ENCODE assay signal across 8 cellular contexts in the genomic region with DNA sequence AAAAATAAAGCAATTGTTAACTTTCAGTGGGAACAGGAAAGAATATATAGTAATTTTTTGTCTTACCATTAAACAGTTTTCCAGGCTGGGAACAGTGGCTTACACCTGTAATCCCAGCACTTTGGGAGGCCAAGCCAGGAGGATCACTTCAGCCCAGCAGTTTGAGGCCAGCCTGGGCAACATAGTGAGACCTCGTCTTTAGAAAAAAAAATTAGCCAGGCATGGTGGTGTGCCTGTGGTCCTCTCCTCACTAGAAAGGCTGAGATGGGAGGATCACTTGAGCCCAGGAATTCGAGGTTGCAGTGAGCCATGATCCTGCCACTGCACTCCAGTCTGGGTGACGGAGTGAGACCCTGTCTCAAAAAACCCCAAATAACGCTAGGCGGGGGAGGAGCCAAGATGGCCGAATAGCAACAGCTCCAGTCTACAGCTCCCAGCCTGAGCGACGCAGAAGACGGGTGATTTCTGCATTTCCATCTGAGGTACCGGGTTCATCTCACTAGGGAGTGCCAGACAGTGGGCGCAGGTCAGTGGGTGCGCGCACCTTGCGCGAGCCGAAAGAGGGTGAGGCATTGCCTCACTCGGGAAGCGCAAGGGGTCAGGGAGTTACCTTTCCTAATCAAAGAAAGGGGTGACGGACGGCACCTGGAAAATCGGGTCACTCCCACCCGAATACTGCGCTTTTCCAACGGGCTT. TPM values are rescaled to one million over a fixed set of nuclear protein-coding genes. Genes with fewer than 3 reads are reported as not detected.
A peak's percentile ranks its signal among the peaks of the same experiment; 100 is the strongest.
DNase-seq lines count a peak whose midpoint lies in the region; ATAC-seq and TF ChIP-seq lines count a peak whose summit lies in the region.
"Not testable (repeated sequence)": the region's sequence is repeated elsewhere in the genome, so short reads cannot be mapped to it uniquely, and the experiment has no call there.

No MANE protein-coding gene starts in this region.

- H3K9me3 Mint-ChIP-seq in activated naive CD8-positive, alpha-beta T cell treated with anti-CD3 and anti-CD28 coated beads, Interleukin-2, amount 10 ng/mL, durations not matched to agents 7 days and 5 days; immature natural killer cell: not testable (repeated sequence)
- peaks cover 16% of the 10 kb centered on the region for H3K9me3 Mint-ChIP-seq in nephron progenitor cell

- DNase-seq in COR-L47 (lab: John Stamatoyannopoulos, UW) (peak; percentile 6), NCI-H146 (lab: John Stamatoyannopoulos, UW) (peak; percentile 12), nephron progenitor cell (peak; percentile 18)
- not testable (repeated sequence) for DNase-seq in RWPE2 (ENCODE audit: low spot score); activated naive CD8-positive, alpha-beta T cell treated with anti-CD3 and anti-CD28 coated beads, Interleukin-2, amount 10 ng/mL, durations not matched to agents 7 days and 5 days; esophagus squamous epithelium (lab: John Stamatoyannopoulos, UW); immature natural killer cell; upper lobe of left lung

- H3K4me3 ChIP-seq in RWPE2 (ENCODE audit: severe bottlenecking) (peak overlapping the region; percentile 25), esophagus squamous epithelium (peak overlapping the region; percentile 30 to 64 (median 46)), upper lobe of left lung (peak overlapping the region in 3 of 4 donors; percentile 3 to 10 (median 8))

- not testable (repeated sequence) for H3K27me3 ChIP-seq in RWPE2 (ENCODE audit: insufficient read depth, poor library complexity, severe bottlenecking); esophagus squamous epithelium; upper lobe of left lung

- not testable (repeated sequence) for H3K4me1 Mint-ChIP-seq in activated naive CD8-positive, alpha-beta T cell treated with anti-CD3 and anti-CD28 coated beads, Interleukin-2, amount 10 ng/mL, durations not matched to agents 7 days and 5 days; nephron progenitor cell
- peaks cover 21 to 35% of the 10 kb centered on the region in 2 donors for H3K4me1 Mint-ChIP-seq in immature natural killer cell

- TF ChIP-seq EP300 in upper lobe of left lung (IDR thresholded peaks at IDR 0.05): not testable (repeated sequence)

- H3K27ac ChIP-seq in RWPE2 (ENCODE audit: poor library complexity, severe bottlenecking): peak overlapping the region; percentile 72
- peak overlapping the region; percentile 14 to 73 (median 63) for H3K27ac ChIP-seq in esophagus squamous epithelium
- H3K27ac ChIP-seq in upper lobe of left lung: not testable (repeated sequence)

- H3K9me3 ChIP-seq in RWPE2 (ENCODE audit: severe bottlenecking); esophagus squamous epithelium; upper lobe of left lung: not testable (repeated sequence)

- POLR2A ChIA-PET in activated naive CD8-positive, alpha-beta T cell treated with anti-CD3 and anti-CD28 coated beads, Interleukin-2, amount 10 ng/mL, durations not matched to agents 7 days and 5 days (lab: Charles Lee): interaction anchor here (0.7 kb wide), 1 partner anchor 12 kb away, joined by 4 read pairs; no protein-coding TSS in a partner anchor

- not testable (repeated sequence) for TF ChIP-seq POLR2A in esophagus squamous epithelium (IDR thresholded peaks at IDR 0.05); upper lobe of left lung (IDR thresholded peaks at IDR 0.05)

- not testable (repeated sequence) for H3K4me1 ChIP-seq in RWPE2 (ENCODE audit: insufficient read depth, poor library complexity, severe bottlenecking); esophagus squamous epithelium; upper lobe of left lung

- 41 to 49% methylated on average over 8 to 9 of the region's 24 CpGs for WGBS in esophagus squamous epithelium, 2 donors
- WGBS in upper lobe of left lung, 2 donors: 85 to 92% methylated on average over 21 to 24 of the region's 24 CpGs

- H3K27me3 Mint-ChIP-seq in activated naive CD8-positive, alpha-beta T cell treated with anti-CD3 and anti-CD28 coated beads, Interleukin-2, amount 10 ng/mL, durations not matched to agents 7 days and 5 days; immature natural killer cell (ENCODE audit: low read depth in 3 of 3); nephron progenitor cell (ENCODE audit: low read depth, poor library complexity): not testable (repeated sequence)

- H3K36me3 Mint-ChIP-seq in activated naive CD8-positive, alpha-beta T cell treated with anti-CD3 and anti-CD28 coated beads, Interleukin-2, amount 10 ng/mL, durations not matched to agents 7 days and 5 days: peaks cover 26% of the 10 kb centered on the region
- peaks cover 0 to 11% (median 5%) of the 10 kb centered on the region in 3 donors for H3K36me3 Mint-ChIP-seq in immature natural killer cell
- peaks cover 50% of the 10 kb centered on the region for H3K36me3 Mint-ChIP-seq in nephron progenitor cell (ENCODE audit: low read depth)

- H3K4me3 Mint-ChIP-seq in activated naive CD8-positive, alpha-beta T cell treated with anti-CD3 and anti-CD28 coated beads, Interleukin-2, amount 10 ng/mL, durations not matched to agents 7 days and 5 days: not testable (repeated sequence)
- H3K4me3 Mint-ChIP-seq in immature natural killer cell (peak overlapping the region in 3 of 5 donors; percentile 47 to 62 (median 56)), nephron progenitor cell (peak overlapping the region; percentile 78)

- TF ChIP-seq CTCF in RWPE2 (IDR thresholded peaks at IDR 0.05; ENCODE audit: poor library complexity, severe bottlenecking); esophagus squamous epithelium (IDR thresholded peaks at IDR 0.05); nephron progenitor cell (IDR thresholded peaks at IDR 0.05); upper lobe of left lung (IDR thresholded peaks at IDR 0.05): not testable (repeated sequence)

- peak overlapping the region; percentile 25 for H3K27ac Mint-ChIP-seq in activated naive CD8-positive, alpha-beta T cell treated with anti-CD3 and anti-CD28 coated beads, Interleukin-2, amount 10 ng/mL, durations not matched to agents 7 days and 5 days
- peak overlapping the region; percentile 7 to 89 (median 60) for H3K27ac Mint-ChIP-seq in immature natural killer cell
- not testable (repeated sequence) for H3K27ac Mint-ChIP-seq in nephron progenitor cell

- ATAC-seq in RWPE2 (ENCODE audit: low read depth): peak; percentile 25; the same call in 1 of the 3 replicates
- ATAC-seq in activated naive CD8-positive, alpha-beta T cell treated with anti-CD3 and anti-CD28 coated beads, Interleukin-2, amount 10 ng/mL, durations not matched to agents 7 days and 5 days (ENCODE audit: low read depth); upper lobe of left lung (ENCODE audit: low FRiP score in 2 of 2): not testable (repeated sequence)

- intact Hi-C loops in esophagus squamous epithelium (cut with DNase I): not testable (repeated sequence)

- not testable (repeated sequence) for H3K36me3 ChIP-seq in RWPE2 (ENCODE audit: low read depth); upper lobe of left lung
- peaks cover 0 to 21% (median 0%) of the 10 kb centered on the region in 3 donors for H3K36me3 ChIP-seq in esophagus squamous epithelium

RNA-seq across cellular contexts. Expression of a gene that starts 36.3 kb away (rescaled TPM):
- total RNA-seq in activated naive CD8-positive, alpha-beta T cell treated with anti-CD3 and anti-CD28 coated beads, Interleukin-2, amount 10 ng/mL, durations not matched to agents 7 days and 5 days: 10 to 100 TPM; 35.7 to 36.9 TPM
- total RNA-seq in esophagus squamous epithelium: 10 to 100 TPM in 3 of 4 donors, 1 to 10 TPM in 1; 8.8 to 24.2 (median 18.0) TPM
- 10 to 100 TPM; 30.9 to 38.0 (median 33.4) TPM for polyA plus RNA-seq in immature natural killer cell
- total RNA-seq in upper lobe of left lung: 10 to 100 TPM in 5 of 6 donors, 1 to 10 TPM in 1; 8.3 to 31.1 (median 14.8) TPM

RNA-seq across cellular contexts. Expression of a gene that starts 54.7 kb away (rescaled TPM):
- total RNA-seq in activated naive CD8-positive, alpha-beta T cell treated with anti-CD3 and anti-CD28 coated beads, Interleukin-2, amount 10 ng/mL, durations not matched to agents 7 days and 5 days: 10 to 100 TPM; 12.3 to 12.5 TPM
- total RNA-seq in esophagus squamous epithelium (10 to 100 TPM in 2 of 4 donors, 1 to 10 TPM in 2; 6.4 to 12.1 (median 9.8) TPM), upper lobe of left lung (1 to 10 TPM in 5 of 6 donors, not detected in 1; 4.7 to 9.9 (median 5.8) TPM)
- 1 to 10 TPM; 2.1 to 8.3 (median 5.3) TPM for polyA plus RNA-seq in immature natural killer cell
